Comparison of ENCODE assay signal across 15 cellular contexts in genomic region chr19:49530708-49531107, GRCh38. TPM values are rescaled to one million over a fixed set of nuclear protein-coding genes. Genes with fewer than 3 reads are reported as not detected.
DNase-seq lines count a peak whose midpoint lies in the region; ATAC-seq and TF ChIP-seq lines count a peak whose summit lies in the region.
"Had no signal": no experiment of that assay in that cellular context is flagged by ENCODE, and none has a peak within 500 bp of the region (broad histone marks: within the 10 kb centered on the region; RNA-seq: fewer than 3 reads in every experiment).

No MANE protein-coding gene starts in this region.

- no peak overlapping the region for H3K4me2 ChIP-seq in neural progenitor cell
- H3K4me2 ChIP-seq: BLaER1 treated with 17β-estradiol and CSF1 and Interleukin-3, amounts not matched to agents 10 nM and 100 nM had no signal

- H3K4me1 ChIP-seq in HEK293 (ENCODE audit: control insufficient read depth, insufficient read depth, low read length) (no peaks in the 10 kb centered on the region), neural progenitor cell (peaks cover 4% of the 10 kb centered on the region)

- H3K9ac ChIP-seq in neural progenitor cell, result no peak overlapping the region
- H3K9ac ChIP-seq: BLaER1 treated with 17β-estradiol and CSF1 and Interleukin-3, amounts not matched to agents 10 nM and 100 nM; GM23248 had no signal

- H3K27me3 ChIP-seq in neural progenitor cell, result peaks cover 20% of the 10 kb centered on the region

- peaks cover 6% of the 10 kb centered on the region for H3K27me3 Mint-ChIP-seq in activated T-helper 2 cell treated with anti-CD3 and anti-CD28 coated beads, Interferon-gamma antibody, Interleukin-2, Interleukin-4, amounts not matched to agents 10 μg/mL and 5 μg/mL and 100 μg/mL, durations not matched to agents 14 hours and 24 hours and 36 hours (ENCODE audit: low read depth)
- peaks cover 26% of the 10 kb centered on the region for H3K27me3 Mint-ChIP-seq in neural progenitor cell (ENCODE audit: insufficient read depth, low read depth)
- H3K27me3 Mint-ChIP-seq: B cell had no signal

- DNase-seq in activated T-helper 2 cell treated with anti-CD3 and anti-CD28 coated beads, Interferon-gamma antibody, Interleukin-2, Interleukin-4, amounts not matched to agents 10 μg/mL and 5 μg/mL and 100 μg/mL, durations not matched to agents 14 hours and 24 hours and 36 hours (ENCODE audit: low spot score), result no peak
- DNase-seq in neural progenitor cell (ENCODE audit: low spot score), result no peak
- no peak for DNase-seq in NCI-H82 treated with DMSO at 0.1 percent for 48 hours (lab: John Stamatoyannopoulos, UW; ENCODE audit: unreplicated experiment)
- DNase-seq: Calu3; CD8-positive, alpha-beta T cell; DMS79 treated with DMSO at 0.1 percent for 48 hours; GM23248 had no signal

- TF ChIP-seq CTCF in HEK293 (tag by site-specific recombination; IDR thresholded peaks at IDR 0.05) (no peak), neural progenitor cell (IDR thresholded peaks at IDR 0.05) (no peak)

- H3K27ac Mint-ChIP-seq in activated T-helper 2 cell treated with anti-CD3 and anti-CD28 coated beads, Interferon-gamma antibody, Interleukin-2, Interleukin-4, amounts not matched to agents 10 μg/mL and 5 μg/mL and 100 μg/mL, durations not matched to agents 14 hours and 24 hours and 36 hours, result no peak overlapping the region
- H3K27ac Mint-ChIP-seq in neural progenitor cell, result no peak overlapping the region
- H3K27ac Mint-ChIP-seq: B cell; CD8-positive, alpha-beta T cell had no signal

- intact Hi-C loops in activated T-helper 2 cell treated with anti-CD3 and anti-CD28 coated beads, Interferon-gamma antibody, Interleukin-2, Interleukin-4, amounts not matched to agents 10 μg/mL and 5 μg/mL and 100 μg/mL, durations not matched to agents 14 hours and 24 hours and 36 hours (cut with micrococcal nuclease), result no loop called here

- H3K4me3 Mint-ChIP-seq in activated T-helper 2 cell treated with anti-CD3 and anti-CD28 coated beads, Interferon-gamma antibody, Interleukin-2, Interleukin-4, amounts not matched to agents 10 μg/mL and 5 μg/mL and 100 μg/mL, durations not matched to agents 14 hours and 24 hours and 36 hours (ENCODE audit: low read depth), result peak overlapping the region; percentile 23
- H3K4me3 Mint-ChIP-seq in neural progenitor cell, result peak overlapping the region; percentile 42
- H3K4me3 Mint-ChIP-seq: CD8-positive, alpha-beta T cell had no signal

- H3K4me1 Mint-ChIP-seq in activated T-helper 2 cell treated with anti-CD3 and anti-CD28 coated beads, Interferon-gamma antibody, Interleukin-2, Interleukin-4, amounts not matched to agents 10 μg/mL and 5 μg/mL and 100 μg/mL, durations not matched to agents 14 hours and 24 hours and 36 hours (ENCODE audit: low read depth), result peaks cover 27% of the 10 kb centered on the region
- H3K4me1 Mint-ChIP-seq in neural progenitor cell, result peaks cover 25% of the 10 kb centered on the region

- H3K27ac ChIP-seq in HEK293 (ENCODE audit: extremely low read depth, low read depth, low read length) (no peak overlapping the region), neural progenitor cell (no peak overlapping the region)
- H3K27ac ChIP-seq: BLaER1 treated with 17β-estradiol and CSF1 and Interleukin-3, amounts not matched to agents 10 nM and 100 nM; GM23248; HL-60 had no signal

- peaks cover 6 to 12% of the 10 kb centered on the region in 2 experiments; a peak in 2 of 3 replicates for H3K36me3 ChIP-seq in HEK293 (ENCODE audit: control insufficient read depth in 2 of 2, insufficient read depth in 1 of 2, low read length in 2 of 2)
- no peaks in the 10 kb centered on the region for H3K36me3 ChIP-seq in neural progenitor cell
- H3K36me3 ChIP-seq: HAP-1 had no signal

- CTCF ChIA-PET in HEK293 (lab: Yijun Ruan, JAX), result interaction anchor here (0.7 to 2.0 kb wide), 4 partner anchors 9 to 40 kb away, joined by 3 to 11 read pairs (median 5); no protein-coding TSS in a partner anchor

- H3K36me3 Mint-ChIP-seq in activated T-helper 2 cell treated with anti-CD3 and anti-CD28 coated beads, Interferon-gamma antibody, Interleukin-2, Interleukin-4, amounts not matched to agents 10 μg/mL and 5 μg/mL and 100 μg/mL, durations not matched to agents 14 hours and 24 hours and 36 hours (ENCODE audit: low read depth), result no peaks in the 10 kb centered on the region
- peaks cover 8% of the 10 kb centered on the region for H3K36me3 Mint-ChIP-seq in neural progenitor cell

- H3K9me3 Mint-ChIP-seq in activated T-helper 2 cell treated with anti-CD3 and anti-CD28 coated beads, Interferon-gamma antibody, Interleukin-2, Interleukin-4, amounts not matched to agents 10 μg/mL and 5 μg/mL and 100 μg/mL, durations not matched to agents 14 hours and 24 hours and 36 hours, result no peaks in the 10 kb centered on the region
- no peaks in the 10 kb centered on the region for H3K9me3 Mint-ChIP-seq in neural progenitor cell
- H3K9me3 Mint-ChIP-seq: CD8-positive, alpha-beta T cell had no signal

- peaks cover 22% of the 10 kb centered on the region for H4K20me1 ChIP-seq in neural progenitor cell (ENCODE audit: low read depth)

- no peaks in the 10 kb centered on the region for H3K79me2 ChIP-seq in neural progenitor cell (ENCODE audit: low read depth)

- no peak for ATAC-seq in HG03520 (IDR thresholded peaks at IDR 0.05; ENCODE audit: unreplicated experiment)
- no peak for ATAC-seq in GM21447 (IDR thresholded peaks at IDR 0.05; ENCODE audit: unreplicated experiment)
- ATAC-seq: CD8-positive, alpha-beta T cell had no signal

- H3F3A ChIP-seq in neural progenitor cell (ENCODE audit: low read depth), result peaks cover 22% of the 10 kb centered on the region

- POLR2A ChIA-PET in HEK293 (lab: Yijun Ruan, JAX), result no interaction called here

- no peak overlapping the region for H2AFZ ChIP-seq in neural progenitor cell (replicated peaks)
- H2AFZ ChIP-seq: GM23248 had no signal

- H3K4me3 ChIP-seq in HEK293 (ENCODE audit: low read depth, low read length) (no peak overlapping the region), neural progenitor cell (no peak overlapping the region)
- H3K4me3 ChIP-seq: BLaER1 treated with 17β-estradiol and CSF1 and Interleukin-3, amounts not matched to agents 10 nM and 100 nM; GM23248; HAP-1 had no signal

- H3K9me3 ChIP-seq in HEK293 (ENCODE audit: control insufficient read depth, insufficient read depth, low read depth, low read length) (no peaks in the 10 kb centered on the region), neural progenitor cell (ENCODE audit: low read depth) (no peaks in the 10 kb centered on the region)
- H3K9me3 ChIP-seq: BLaER1 treated with 17β-estradiol and CSF1 and Interleukin-3, amounts not matched to agents 10 nM and 100 nM; HAP-1 had no signal

TF ChIP-seq in HEK293, 187 proteins besides CTCF, POLR2A, EP300 and RAD21:
- TF ChIP-seq HIC1 (tag by site-specific recombination; IDR thresholded peaks at IDR 0.05) (no peak), ZNF623 (tag by site-specific recombination; IDR thresholded peaks at IDR 0.05) (peak; percentile 89)
TF ChIP-seq in HEK293: peak in this region for 1.

RNA-seq across cellular contexts. Expression of gene RCN3, which starts 2.9 kb away (rescaled TPM):
- 3.2 and 3.8 TPM in 2 replicates for total RNA-seq in activated T-helper 2 cell treated with anti-CD3 and anti-CD28 coated beads, Interferon-gamma antibody, Interleukin-2, Interleukin-4, amounts not matched to agents 10 μg/mL and 5 μg/mL and 100 μg/mL, durations not matched to agents 14 hours and 24 hours and 36 hours
- 4.2 and 4.5 TPM in 2 replicates for total RNA-seq in neural progenitor cell (ENCODE audit: low replicate concordance)
- total RNA-seq: A172 had no signal

RNA-seq across cellular contexts. Expression of gene FCGRT, which starts 18.2 kb away (rescaled TPM):
- total RNA-seq in activated T-helper 2 cell treated with anti-CD3 and anti-CD28 coated beads, Interferon-gamma antibody, Interleukin-2, Interleukin-4, amounts not matched to agents 10 μg/mL and 5 μg/mL and 100 μg/mL, durations not matched to agents 14 hours and 24 hours and 36 hours, result 1.8 and 2.2 TPM in 2 replicates
- 10.0 and 30.8 TPM in 2 replicates for total RNA-seq in neural progenitor cell (ENCODE audit: low replicate concordance)

RNA-seq across cellular contexts. Expression of gene RPS11, which starts 34.5 kb away (rescaled TPM):
- 2,145 and 2,173 TPM in 2 replicates for total RNA-seq in activated T-helper 2 cell treated with anti-CD3 and anti-CD28 coated beads, Interferon-gamma antibody, Interleukin-2, Interleukin-4, amounts not matched to agents 10 μg/mL and 5 μg/mL and 100 μg/mL, durations not matched to agents 14 hours and 24 hours and 36 hours
- 5,448 and 6,772 TPM in 2 replicates for total RNA-seq in neural progenitor cell (ENCODE audit: low replicate concordance)

RNA-seq across cellular contexts. Expression of gene RPL13A, which starts 43.3 kb away (rescaled TPM):
- 3,221 and 3,346 TPM in 2 replicates for total RNA-seq in activated T-helper 2 cell treated with anti-CD3 and anti-CD28 coated beads, Interferon-gamma antibody, Interleukin-2, Interleukin-4, amounts not matched to agents 10 μg/mL and 5 μg/mL and 100 μg/mL, durations not matched to agents 14 hours and 24 hours and 36 hours
- total RNA-seq in neural progenitor cell (ENCODE audit: low replicate concordance), result 2,053 and 3,348 TPM in 2 replicates

RNA-seq across cellular contexts. Expression of gene NOSIP, which starts 49.6 kb away (rescaled TPM):
- total RNA-seq in activated T-helper 2 cell treated with anti-CD3 and anti-CD28 coated beads, Interferon-gamma antibody, Interleukin-2, Interleukin-4, amounts not matched to agents 10 μg/mL and 5 μg/mL and 100 μg/mL, durations not matched to agents 14 hours and 24 hours and 36 hours, result 64.8 and 67.1 TPM in 2 replicates
- total RNA-seq in neural progenitor cell (ENCODE audit: low replicate concordance), result 26.2 and 68.3 TPM in 2 replicates
